Comparison of ENCODE assay signal across 18 cellular contexts in the genomic region with DNA sequence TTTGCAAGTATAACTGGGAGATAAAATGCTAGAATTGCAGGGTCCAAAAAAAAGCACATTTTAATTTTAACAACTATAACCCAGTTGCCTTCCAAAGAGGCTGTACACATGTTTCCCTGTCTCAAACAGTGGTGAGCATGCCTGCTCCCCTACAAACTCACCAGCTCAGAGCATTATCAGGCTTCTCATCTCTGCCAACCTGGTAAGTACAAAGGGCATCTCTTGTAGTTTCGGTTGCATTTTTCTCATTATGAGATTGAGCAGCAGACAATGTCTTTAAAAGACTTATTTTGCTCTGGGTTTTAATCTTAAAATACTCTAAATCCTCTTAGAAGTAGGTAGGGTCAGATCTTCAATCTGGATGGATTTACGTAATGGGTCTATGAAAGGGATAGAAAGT.
DNase-seq lines count a peak whose midpoint lies in the region; ATAC-seq and TF ChIP-seq lines count a peak whose summit lies in the region.
"Had no signal": no experiment of that assay in that cellular context is flagged by ENCODE, and none has a peak within 500 bp of the region (broad histone marks: within the 10 kb centered on the region; RNA-seq: fewer than 3 reads in every experiment).

No MANE protein-coding gene starts in this region.

- BruUV-seq in Caco-2 (replicated peaks; lab: Mats Ljungman, UMichigan), result no TSS peak

- H3K9me3 Mint-ChIP-seq in Caco-2 (ENCODE audit: unreplicated experiment) (no peaks in the 10 kb centered on the region), nephron progenitor cell (peaks cover 13% of the 10 kb centered on the region)

- POLR2A ChIA-PET in Caco-2 (lab: Charles Lee) (interaction anchor here (0.6 kb wide), 1 partner anchor 20 kb away, joined by 7 read pairs; no protein-coding TSS in a partner anchor), HEK293 (lab: Yijun Ruan, JAX) (no interaction called here)

- H3K36me3 ChIP-seq in Caco-2 (ENCODE audit: control insufficient read depth, insufficient read depth, low read length) (no peaks in the 10 kb centered on the region), HEK293 (ENCODE audit: control insufficient read depth in 2 of 2, insufficient read depth in 1 of 2, low read length in 2 of 2) (no peaks in the 10 kb centered on the region)
- H3K36me3 ChIP-seq: SJCRH30 had no signal

- H3K4me3 ChIP-seq in Caco-2 (ENCODE audit: low read depth, low read length), result no peak overlapping the region
- no peak overlapping the region for H3K4me3 ChIP-seq in HEK293 (ENCODE audit: low read depth, low read length)
- H3K4me3 ChIP-seq: A549, PC-9, SJCRH30 had no signal

- intact Hi-C loops in Caco-2 (cut with micrococcal nuclease; ENCODE audit: unreplicated experiment), result loop anchor here (5.0 kb wide), 1 partner anchor 95 kb away; no protein-coding TSS in a partner anchor

- H3K27me3 Mint-ChIP-seq in Caco-2 (ENCODE audit: insufficient read depth, unreplicated experiment) (no peaks in the 10 kb centered on the region), nephron progenitor cell (ENCODE audit: low read depth, poor library complexity) (peaks cover 11% of the 10 kb centered on the region)

- peak overlapping the region; percentile 63 for H3K27ac Mint-ChIP-seq in Caco-2 (ENCODE audit: unreplicated experiment)
- peak overlapping the region; percentile 57 for H3K27ac Mint-ChIP-seq in nephron progenitor cell
- H3K27ac Mint-ChIP-seq: B cell had no signal

- H3K27ac ChIP-seq in HEK293 (ENCODE audit: extremely low read depth, low read depth, low read length), result peak overlapping the region; percentile 50; the same call in 1 of the 2 replicates
- H3K27ac ChIP-seq: A549, PC-9, RWPE1, SJCRH30 had no signal

- H3K36me3 Mint-ChIP-seq in Caco-2 (ENCODE audit: insufficient read depth, unreplicated experiment) (peaks cover 16% of the 10 kb centered on the region), nephron progenitor cell (ENCODE audit: low read depth) (no peaks in the 10 kb centered on the region)

- CTCF ChIA-PET in Caco-2 (lab: Charles Lee) (no interaction called here), HEK293 (lab: Yijun Ruan, JAX) (no interaction called here)

- no peaks in the 10 kb centered on the region for H3K27me3 ChIP-seq in Caco-2 (replicated peaks; ENCODE audit: control insufficient read depth, insufficient read depth, low read length)
- H3K27me3 ChIP-seq: SJCRH30 had no signal

- no peak overlapping the region for H3K4me3 Mint-ChIP-seq in Caco-2 (ENCODE audit: unreplicated experiment)
- no peak overlapping the region for H3K4me3 Mint-ChIP-seq in nephron progenitor cell
- H3K4me3 Mint-ChIP-seq: B cell had no signal

- H3K9me3 ChIP-seq in Caco-2, result peaks cover 3% of the 10 kb centered on the region; the same call in 1 of the 2 replicates
- no peaks in the 10 kb centered on the region for H3K9me3 ChIP-seq in HEK293 (ENCODE audit: control insufficient read depth, insufficient read depth, low read depth, low read length)
- H3K9me3 ChIP-seq: SJCRH30 had no signal

- H3K4me1 Mint-ChIP-seq in Caco-2 (ENCODE audit: low read depth, unreplicated experiment) (peaks cover 69% of the 10 kb centered on the region), nephron progenitor cell (peaks cover 69% of the 10 kb centered on the region)
- H3K4me1 Mint-ChIP-seq: B cell had no signal

- no peak for ATAC-seq in HG03135 (IDR thresholded peaks at IDR 0.05; ENCODE audit: unreplicated experiment)
- no peak for ATAC-seq in HG03432 (IDR thresholded peaks at IDR 0.05; ENCODE audit: unreplicated experiment)
- ATAC-seq in HG02852 (IDR thresholded peaks at IDR 0.05; ENCODE audit: unreplicated experiment), result no peak
- ATAC-seq: A549 had no signal

- TF ChIP-seq CTCF in Caco-2 (IDR thresholded peaks at IDR 0.05; ENCODE audit: insufficient read depth in 1 of 2, low read depth in 1 of 2, low read length in 1 of 2, severe bottlenecking in 1 of 2, unreplicated experiment in 1 of 2) (no peak), HEK293 (tag by site-specific recombination; IDR thresholded peaks at IDR 0.05) (no peak), nephron progenitor cell (IDR thresholded peaks at IDR 0.05) (no peak)

- H3K4me1 ChIP-seq in Caco-2 (peaks cover 81% of the 10 kb centered on the region), HEK293 (ENCODE audit: control insufficient read depth, insufficient read depth, low read length) (peaks cover 12% of the 10 kb centered on the region)
- H3K4me1 ChIP-seq: SJCRH30 had no signal

- DNase-seq in Caco-2 (no peak), RPMI8226 (peak; percentile 22), nephron progenitor cell (no peak)
- DNase-seq: DMS79, IMR-90, NCI-H1694 treated with DMSO at 0.1 percent for 48 hours, NCI-H2081 treated with DMSO at 0.1 percent for 48 hours, NCI-H446 treated with DMSO at 0.1 percent for 48 hours, NCI-H526 treated with DMSO at 0.1 percent for 48 hours, PC-9, SJCRH30 had no signal

TF ChIP-seq in HEK293, 187 proteins besides CTCF, POLR2A, EP300 and RAD21:
- TF ChIP-seq, protein P1, sequence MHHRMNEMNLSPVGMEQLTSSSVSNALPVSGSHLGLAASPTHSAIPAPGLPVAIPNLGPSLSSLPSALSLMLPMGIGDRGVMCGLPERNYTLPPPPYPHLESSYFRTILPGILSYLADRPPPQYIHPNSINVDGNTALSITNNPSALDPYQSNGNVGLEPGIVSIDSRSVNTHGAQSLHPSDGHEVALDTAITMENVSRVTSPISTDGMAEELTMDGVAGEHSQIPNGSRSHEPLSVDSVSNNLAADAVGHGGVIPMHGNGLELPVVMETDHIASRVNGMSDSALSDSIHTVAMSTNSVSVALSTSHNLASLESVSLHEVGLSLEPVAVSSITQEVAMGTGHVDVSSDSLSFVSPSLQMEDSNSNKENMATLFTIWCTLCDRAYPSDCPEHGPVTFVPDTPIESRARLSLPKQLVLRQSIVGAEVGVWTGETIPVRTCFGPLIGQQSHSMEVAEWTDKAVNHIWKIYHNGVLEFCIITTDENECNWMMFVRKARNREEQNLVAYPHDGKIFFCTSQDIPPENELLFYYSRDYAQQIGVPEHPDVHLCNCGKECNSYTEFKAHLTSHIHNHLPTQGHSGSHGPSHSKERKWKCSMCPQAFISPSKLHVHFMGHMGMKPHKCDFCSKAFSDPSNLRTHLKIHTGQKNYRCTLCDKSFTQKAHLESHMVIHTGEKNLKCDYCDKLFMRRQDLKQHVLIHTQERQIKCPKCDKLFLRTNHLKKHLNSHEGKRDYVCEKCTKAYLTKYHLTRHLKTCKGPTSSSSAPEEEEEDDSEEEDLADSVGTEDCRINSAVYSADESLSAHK (tag by site-specific recombination; IDR thresholded peaks at IDR 0.05), result no peak
- no peak for TF ChIP-seq AEBP2 (tag by site-specific recombination; IDR thresholded peaks at IDR 0.05; ENCODE audit: borderline replicate concordance)
- no peak for TF ChIP-seq OSR2 (tag by site-specific recombination; IDR thresholded peaks at IDR 0.05)
- TF ChIP-seq, protein P2, sequence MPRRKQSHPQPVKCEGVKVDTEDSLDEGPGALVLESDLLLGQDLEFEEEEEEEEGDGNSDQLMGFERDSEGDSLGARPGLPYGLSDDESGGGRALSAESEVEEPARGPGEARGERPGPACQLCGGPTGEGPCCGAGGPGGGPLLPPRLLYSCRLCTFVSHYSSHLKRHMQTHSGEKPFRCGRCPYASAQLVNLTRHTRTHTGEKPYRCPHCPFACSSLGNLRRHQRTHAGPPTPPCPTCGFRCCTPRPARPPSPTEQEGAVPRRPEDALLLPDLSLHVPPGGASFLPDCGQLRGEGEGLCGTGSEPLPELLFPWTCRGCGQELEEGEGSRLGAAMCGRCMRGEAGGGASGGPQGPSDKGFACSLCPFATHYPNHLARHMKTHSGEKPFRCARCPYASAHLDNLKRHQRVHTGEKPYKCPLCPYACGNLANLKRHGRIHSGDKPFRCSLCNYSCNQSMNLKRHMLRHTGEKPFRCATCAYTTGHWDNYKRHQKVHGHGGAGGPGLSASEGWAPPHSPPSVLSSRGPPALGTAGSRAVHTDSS (tag by site-specific recombination; IDR thresholded peaks at IDR 0.05), result no peak
- no peak for TF ChIP-seq ZFP37 (tag by site-specific recombination; IDR thresholded peaks at IDR 0.05)
- no peak for TF ChIP-seq TRIM28 (IDR thresholded peaks at IDR 0.05; ENCODE audit: borderline replicate concordance, low read length)
- no peak for TF ChIP-seq ZNF169 (tag by site-specific recombination; IDR thresholded peaks at IDR 0.05)
- TF ChIP-seq ZNF157 (tag by site-specific recombination; IDR thresholded peaks at IDR 0.05), result no peak
- TF ChIP-seq PBX3 (CRISPR knock-in tag; IDR thresholded peaks at IDR 0.05), result no peak
- no peak for TF ChIP-seq ZNF626 (tag by site-specific recombination; IDR thresholded peaks at IDR 0.05)
- no peak for TF ChIP-seq ZXDB (tag by site-specific recombination; IDR thresholded peaks at IDR 0.05)
- no peak for TF ChIP-seq ZBTB1 (tag by site-specific recombination; IDR thresholded peaks at IDR 0.05)
- no peak for TF ChIP-seq ZNF211 (tag by site-specific recombination; IDR thresholded peaks at IDR 0.05; ENCODE audit: low read depth)
